ENCODE assay signal across 11 cellular contexts in the genomic region with DNA sequence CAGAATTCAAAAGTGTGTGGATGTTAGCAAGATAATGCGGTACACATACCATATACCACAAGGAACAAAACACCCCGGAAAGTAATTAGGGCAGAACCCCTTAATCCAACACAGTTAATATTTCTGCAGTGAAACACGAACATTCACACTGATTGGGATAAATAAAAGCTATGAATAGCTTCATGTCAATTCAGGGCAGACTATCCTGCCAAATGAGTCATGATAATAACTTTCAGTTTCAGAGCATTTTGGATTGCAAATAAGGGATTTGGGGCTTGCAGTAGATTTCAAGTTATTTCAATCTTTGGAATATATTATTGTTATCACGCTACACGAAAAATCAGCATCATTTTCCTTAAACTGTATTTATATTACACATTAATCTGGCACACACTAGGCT. TPM values are rescaled to one million over a fixed set of nuclear protein-coding genes. Genes with fewer than 3 reads are reported as not detected.
DNase-seq lines count a peak whose midpoint lies in the region; ATAC-seq, FAIRE-seq and TF ChIP-seq lines count a peak whose summit lies in the region.
"Had no signal": no experiment of that assay in that cellular context is flagged by ENCODE, and none has a peak within 500 bp of the region (broad histone marks: within the 10 kb centered on the region; RNA-seq: fewer than 3 reads in every experiment).

No MANE protein-coding gene starts in this region.

- peak; percentile 13 for FAIRE-seq in astrocyte (lab: Jason Lieb, UNC)
- FAIRE-seq: A549 had no signal

- intact Hi-C loops in activated CD4-positive, alpha-beta T cell treated with anti-CD3 and anti-CD28 coated beads for 36 hours (cut with DNase I, micrococcal nuclease) = no loop called here
- intact Hi-C loops in tibial artery (cut with DNase I; ENCODE audit: low total_unique reads) (no loop called here), posterior cingulate gyrus (cut with DNase I) (no loop called here)

- CTCF ChIA-PET in activated CD4-positive, alpha-beta T cell treated with anti-CD3 and anti-CD28 coated beads for 36 hours (lab: Charles Lee) = interaction anchor here (1.0 to 1.2 kb wide), 2 partner anchors 9 to 186 kb away, joined by 3 to 4 read pairs; no protein-coding TSS in a partner anchor

- H3K4me3 Mint-ChIP-seq in activated CD4-positive, alpha-beta T cell treated with anti-CD3 and anti-CD28 coated beads for 36 hours = no peak overlapping the region
- H3K4me3 Mint-ChIP-seq in astrocyte (ENCODE audit: unreplicated experiment) (peak overlapping the region; percentile 0), immature natural killer cell (peak overlapping the region in 1 of 5 donors; percentile 64), endodermal cell (no peak overlapping the region)

- 97% methylated on average over 5 of the region's 5 CpGs; no CpG with 5 or more reads in 1 of the 2 experiments for WGBS in endodermal cell (ENCODE audit: insufficient coverage in 1 of 2, insufficient read length in 1 of 2), 2 experiments

- peak overlapping the region; percentile 85 for H3K4me2 ChIP-seq in astrocyte (ENCODE audit: low read length)
- H3K4me2 ChIP-seq: A549 had no signal

- H3K9me3 Mint-ChIP-seq in activated CD4-positive, alpha-beta T cell treated with anti-CD3 and anti-CD28 coated beads for 36 hours (ENCODE audit: low read depth) = no peaks in the 10 kb centered on the region
- H3K9me3 Mint-ChIP-seq in astrocyte (ENCODE audit: unreplicated experiment) (no peaks in the 10 kb centered on the region), immature natural killer cell (no peaks in the 10 kb centered on the region), endodermal cell (no peaks in the 10 kb centered on the region)

- no peak for DNase-seq in activated CD4-positive, alpha-beta T cell treated with anti-CD3 and anti-CD28 coated beads for 36 hours
- no peak for DNase-seq in activated CD4-positive, alpha-beta T cell treated with anti-CD3 and anti-CD28 coated beads for 4 hours
- peak; percentile 71 for DNase-seq in astrocyte (ENCODE audit: low read depth)
- DNase-seq in immature natural killer cell = no peak
- no peak for DNase-seq in tibial artery
- DNase-seq in posterior cingulate gyrus = no peak
- no peak for DNase-seq in endodermal cell
- DNase-seq: central memory CD4-positive, alpha-beta T cell had no signal

- H2AFZ ChIP-seq in astrocyte (ENCODE audit: low read depth, low read length) = no peak overlapping the region

- H3K4me1 ChIP-seq in astrocyte (ENCODE audit: insufficient read depth, low read length) = peaks cover 20% of the 10 kb centered on the region
- H3K4me1 ChIP-seq in tibial artery = peaks cover 0 to 86% (median 57%) of the 10 kb centered on the region in 4 donors
- H3K4me1 ChIP-seq in endodermal cell (ENCODE audit: control insufficient read depth, insufficient read depth, low read length) = peaks cover 11% of the 10 kb centered on the region
- H3K4me1 ChIP-seq: A549 had no signal

- POLR2A ChIA-PET in activated CD4-positive, alpha-beta T cell treated with anti-CD3 and anti-CD28 coated beads for 36 hours (lab: Charles Lee) = no interaction called here

- no peaks in the 10 kb centered on the region for H3K27me3 Mint-ChIP-seq in activated CD4-positive, alpha-beta T cell treated with anti-CD3 and anti-CD28 coated beads for 36 hours
- H3K27me3 Mint-ChIP-seq in astrocyte (ENCODE audit: low read depth, unreplicated experiment) (no peaks in the 10 kb centered on the region), immature natural killer cell (ENCODE audit: low read depth in 3 of 3) (peaks cover 0 to 2% (median 0%) of the 10 kb centered on the region in 3 donors), endodermal cell (ENCODE audit: insufficient read depth) (no peaks in the 10 kb centered on the region)
- H3K27me3 Mint-ChIP-seq: progenitor cell of endocrine pancreas had no signal

- peak overlapping the region; percentile 41 for H3K27ac ChIP-seq in astrocyte (ENCODE audit: low read depth, low read length)
- H3K27ac ChIP-seq in tibial artery = peak overlapping the region; percentile 51 to 64
- H3K27ac ChIP-seq in endodermal cell (ENCODE audit: low read depth, low read length) = no peak overlapping the region
- H3K27ac ChIP-seq: A549 had no signal

- TF ChIP-seq CTCF in astrocyte (IDR thresholded peaks at IDR 0.05; ENCODE audit: insufficient read depth, low read depth, low read length) = no peak
- no peak for TF ChIP-seq CTCF in tibial artery (IDR thresholded peaks at IDR 0.05)
- no peak for TF ChIP-seq CTCF in endodermal cell (conservative IDR thresholded peaks at IDR 0.05)

- H3K4me3 ChIP-seq in astrocyte (ENCODE audit: insufficient read depth, low read depth, low read length) (no peak overlapping the region), tibial artery (peak overlapping the region in 1 of 2 donors; percentile 9), endodermal cell (ENCODE audit: low read length) (no peak overlapping the region)
- H3K4me3 ChIP-seq: A549 had no signal

- H3K9me3 ChIP-seq in astrocyte (ENCODE audit: insufficient read depth, low read depth, low read length) (no peaks in the 10 kb centered on the region), tibial artery (no peaks in the 10 kb centered on the region), endodermal cell (ENCODE audit: control insufficient read depth, low read length) (no peaks in the 10 kb centered on the region)
- H3K9me3 ChIP-seq: A549 had no signal

- H3K27me3 ChIP-seq in astrocyte (ENCODE audit: insufficient read depth, low read length) = no peaks in the 10 kb centered on the region
- H3K27me3 ChIP-seq in tibial artery = no peaks in the 10 kb centered on the region
- H3K27me3 ChIP-seq in endodermal cell (ENCODE audit: control insufficient read depth, insufficient read depth, low read length, poor library complexity, severe bottlenecking) = no peaks in the 10 kb centered on the region

- peak overlapping the region; percentile 48 for H3K27ac Mint-ChIP-seq in activated CD4-positive, alpha-beta T cell treated with anti-CD3 and anti-CD28 coated beads for 36 hours
- H3K27ac Mint-ChIP-seq in astrocyte (ENCODE audit: unreplicated experiment) (peak overlapping the region; percentile 69), immature natural killer cell (peak overlapping the region; percentile 42 to 98 (median 92)), endodermal cell (no peak overlapping the region)
- H3K27ac Mint-ChIP-seq: progenitor cell of endocrine pancreas had no signal

- peak overlapping the region; percentile 2 for H3K9ac ChIP-seq in astrocyte (ENCODE audit: low read length)
- no peak overlapping the region for H3K9ac ChIP-seq in endodermal cell (ENCODE audit: extremely low read depth, low read length, poor library complexity, severe bottlenecking)

- H3K79me2 ChIP-seq in astrocyte (ENCODE audit: insufficient read depth, low read length) = peaks cover 61% of the 10 kb centered on the region

- H3K4me1 Mint-ChIP-seq in activated CD4-positive, alpha-beta T cell treated with anti-CD3 and anti-CD28 coated beads for 36 hours = peaks cover 74% of the 10 kb centered on the region
- H3K4me1 Mint-ChIP-seq in astrocyte (ENCODE audit: low read depth, unreplicated experiment) (peaks cover 41% of the 10 kb centered on the region), immature natural killer cell (peaks cover 80 to 95% of the 10 kb centered on the region in 2 donors), endodermal cell (peaks cover 63% of the 10 kb centered on the region)

- peaks cover 36% of the 10 kb centered on the region for H3K36me3 Mint-ChIP-seq in activated CD4-positive, alpha-beta T cell treated with anti-CD3 and anti-CD28 coated beads for 36 hours (ENCODE audit: low read depth)
- H3K36me3 Mint-ChIP-seq in astrocyte (ENCODE audit: low read depth, unreplicated experiment) (peaks cover 13% of the 10 kb centered on the region), immature natural killer cell (peaks cover 0 to 8% (median 0%) of the 10 kb centered on the region in 3 donors), endodermal cell (ENCODE audit: low read depth) (no peaks in the 10 kb centered on the region)

- no peak for ATAC-seq in activated CD4-positive, alpha-beta T cell treated with anti-CD3 and anti-CD28 coated beads for 36 hours
- ATAC-seq in HG02852 (IDR thresholded peaks at IDR 0.05; ENCODE audit: unreplicated experiment) = no peak
- ATAC-seq: A549 had no signal

- H3K36me3 ChIP-seq in astrocyte (ENCODE audit: insufficient read depth, low read length) (no peaks in the 10 kb centered on the region), tibial artery (no peaks in the 10 kb centered on the region), endodermal cell (ENCODE audit: control insufficient read depth, insufficient read depth, low read length) (no peaks in the 10 kb centered on the region)

- no peaks in the 10 kb centered on the region for H4K20me1 ChIP-seq in astrocyte (ENCODE audit: insufficient read depth, low read length)

RNA-seq across cellular contexts. Expression of gene IRF2, which starts 24.3 kb away (rescaled TPM):
- 10 to 100 TPM; 50.1 to 68.9 TPM for total RNA-seq in activated CD4-positive, alpha-beta T cell treated with anti-CD3 and anti-CD28 coated beads for 36 hours
- 12.6 and 18.0 TPM in 2 replicates for total RNA-seq in astrocyte
- 100 to 1,000 TPM in 1 of 3 donors, 10 to 100 TPM in 2; 68.5 to 103 (median 76.9) TPM for polyA plus RNA-seq in immature natural killer cell
- total RNA-seq in endodermal cell = 10 to 100 TPM; 17.3 to 24.6 TPM
- 9.1 TPM for polyA plus RNA-seq in endodermal cell (2013, experiment 1 of 2)
- 9.0 TPM for polyA plus RNA-seq in endodermal cell (2013, experiment 2 of 2)
